Comparison of ENCODE assay signal across 21 cellular contexts in the genomic region with DNA sequence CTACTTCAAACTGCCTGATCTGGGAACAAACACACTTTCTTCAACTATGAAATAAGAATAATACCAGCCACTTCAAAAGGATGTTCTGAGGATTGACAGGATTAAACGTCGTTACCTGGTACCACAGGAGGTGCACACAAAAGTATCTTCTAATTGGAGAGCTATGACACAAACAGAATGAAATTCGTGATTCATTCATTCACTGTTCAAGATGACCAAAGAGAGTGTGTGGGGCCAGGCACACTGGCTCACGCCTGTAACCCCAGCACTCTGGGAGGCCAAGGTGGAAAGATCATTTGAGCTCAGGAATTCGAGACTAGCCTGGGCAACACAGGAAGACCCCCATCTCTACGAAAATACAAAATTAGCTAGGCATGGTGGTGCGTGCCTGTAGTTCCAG. TPM values are rescaled to one million over a fixed set of nuclear protein-coding genes. Genes with fewer than 3 reads are reported as not detected.
A peak's percentile ranks its signal among the peaks of the same experiment; 100 is the strongest.
DNase-seq lines count a peak whose midpoint lies in the region; ATAC-seq and FAIRE-seq lines count a peak whose summit lies in the region.
"Had no signal": no experiment of that assay in that cellular context is flagged by ENCODE, and none has a peak within 500 bp of the region (broad histone marks: within the 10 kb centered on the region; RNA-seq: fewer than 3 reads in every experiment).

No MANE protein-coding gene starts in this region.

- no peaks in the 10 kb centered on the region for H3K9me3 Mint-ChIP-seq in activated naive CD4-positive, alpha-beta T cell treated with anti-CD3 and anti-CD28 coated beads, Interleukin-2, amount 50 U/mL, for 24 hours
- H3K9me3 Mint-ChIP-seq in central memory CD8-positive, alpha-beta T cell: peaks cover 7% of the 10 kb centered on the region
- H3K9me3 Mint-ChIP-seq: CD8-positive, alpha-beta memory T cell had no signal

- peaks cover 63% of the 10 kb centered on the region for H3K4me1 Mint-ChIP-seq in activated naive CD4-positive, alpha-beta T cell treated with anti-CD3 and anti-CD28 coated beads, Interleukin-2, amount 50 U/mL, for 24 hours
- peaks cover 46% of the 10 kb centered on the region for H3K4me1 Mint-ChIP-seq in central memory CD8-positive, alpha-beta T cell
- H3K4me1 Mint-ChIP-seq: B cell had no signal

- DNase-seq in activated naive CD4-positive, alpha-beta T cell treated with Interleukin-2 at 50 U/mL for 16 hours: no peak
- DNase-seq in M059J (ENCODE audit: low read depth) (peak; percentile 51), urothelium cell line (ENCODE audit: low spot score) (peak; percentile 50), SW480 (ENCODE audit: low spot score) (no peak), caudate nucleus (lab: John Stamatoyannopoulos, UW) (no peak)
- no peak for DNase-seq in central memory CD8-positive, alpha-beta T cell (ENCODE audit: low spot score in 2 of 2)
- DNase-seq in stimulated activated CD4-positive, alpha-beta T cell treated with anti-CD3 and anti-CD28 coated beads, Interleukin-4, amount 100 ng/mL, for 4 hours: no peak
- DNase-seq: 8988T; CD8-positive, alpha-beta memory T cell; COR-L47; DMS 273 treated with DMSO at 0.1 percent for 48 hours; DMS53; DND-41; GM23248; HCEC 1CT had no signal

- H3K27ac Mint-ChIP-seq in activated naive CD4-positive, alpha-beta T cell treated with anti-CD3 and anti-CD28 coated beads, Interleukin-2, amount 50 U/mL, for 24 hours: peak overlapping the region; percentile 5
- peak overlapping the region; percentile 61 for H3K27ac Mint-ChIP-seq in central memory CD8-positive, alpha-beta T cell (ENCODE audit: low read depth)
- H3K27ac Mint-ChIP-seq: B cell had no signal

- no peaks in the 10 kb centered on the region for H3K27me3 Mint-ChIP-seq in activated naive CD4-positive, alpha-beta T cell treated with anti-CD3 and anti-CD28 coated beads, Interleukin-2, amount 50 U/mL, for 24 hours
- no peaks in the 10 kb centered on the region for H3K27me3 Mint-ChIP-seq in central memory CD8-positive, alpha-beta T cell
- H3K27me3 Mint-ChIP-seq: B cell; CD8-positive, alpha-beta memory T cell had no signal

- H3K36me3 Mint-ChIP-seq in activated naive CD4-positive, alpha-beta T cell treated with anti-CD3 and anti-CD28 coated beads, Interleukin-2, amount 50 U/mL, for 24 hours: peaks cover 56% of the 10 kb centered on the region
- peaks cover 20% of the 10 kb centered on the region for H3K36me3 Mint-ChIP-seq in central memory CD8-positive, alpha-beta T cell (ENCODE audit: insufficient read depth)

- FAIRE-seq in urothelium cell line (lab: Jason Lieb, UNC): peak; percentile 77
- FAIRE-seq: G401.6, GM12892, GM18507 had no signal

- H3K27ac ChIP-seq in caudate nucleus (ENCODE audit: low read depth, low read length): no peak overlapping the region
- H3K27ac ChIP-seq: BLaER1 treated with 17β-estradiol and CSF1 and Interleukin-3, amounts not matched to agents 10 nM and 100 nM; GM23248 had no signal

- H3K4me3 Mint-ChIP-seq in activated naive CD4-positive, alpha-beta T cell treated with anti-CD3 and anti-CD28 coated beads, Interleukin-2, amount 50 U/mL, for 24 hours: no peak overlapping the region
- H3K4me3 Mint-ChIP-seq in central memory CD8-positive, alpha-beta T cell: no peak overlapping the region
- H3K4me3 Mint-ChIP-seq: B cell; CD8-positive, alpha-beta memory T cell had no signal

- no peak for ATAC-seq in central memory CD8-positive, alpha-beta T cell (replicated peaks; ENCODE audit: extremely low read depth, poor library complexity, severe bottlenecking)

RNA-seq across cellular contexts. Expression of a gene that starts 50.9 kb away (rescaled TPM):
- total RNA-seq in M059J (2014; rRNA removed; shearing (Covaris generic)): 2.0 and 4.6 TPM in 2 replicates

Comparison
In these comparisons a context has a peak if more than half of its experiments do, and no peak if none do; other contexts are left out.
1. DNase-seq: peak in M059J (single experiment) and urothelium cell line (single experiment); none in activated naive CD4-positive, alpha-beta T cell treated with Interleukin-2 at 50 U/mL for 16 hours (single experiment), central memory CD8-positive, alpha-beta T cell (0 of 2), SW480 (single experiment), caudate nucleus (0 of 61) and stimulated activated CD4-positive, alpha-beta T cell treated with anti-CD3 and anti-CD28 coated beads, Interleukin-4, amount 100 ng/mL, for 4 hours (0 of 2).